In the genomic region with DNA sequence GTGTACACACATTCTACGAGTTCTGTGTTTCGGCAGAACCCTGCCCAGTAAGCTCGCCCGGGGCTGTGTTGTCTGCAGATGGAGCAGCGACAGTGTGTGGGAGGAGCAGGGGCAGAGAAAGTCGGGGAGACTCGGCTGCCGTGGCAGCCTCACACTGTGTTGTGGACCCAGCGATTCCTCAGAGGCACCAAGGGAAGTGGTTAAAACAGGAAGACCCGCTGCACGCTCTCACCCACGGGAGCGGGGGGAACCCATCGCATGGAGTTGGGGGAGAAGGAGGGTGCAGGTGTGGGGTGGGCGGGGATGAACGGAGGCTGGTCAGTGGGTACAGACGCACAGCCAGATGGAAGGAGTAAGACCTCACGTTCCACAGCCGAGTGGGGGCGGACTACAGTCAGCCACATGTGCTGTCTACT, we compare ENCODE assay signal across 8 cellular contexts.
A peak's percentile ranks its signal among the peaks of the same experiment; 100 is the strongest.
DNase-seq lines count a peak whose midpoint lies in the region; ATAC-seq and TF ChIP-seq lines count a peak whose summit lies in the region.

No MANE protein-coding gene starts in this region.

- peak; percentile 62 for ATAC-seq in HG03460 (IDR thresholded peaks at IDR 0.05; ENCODE audit: unreplicated experiment)
- ATAC-seq in naive thymus-derived CD4-positive, alpha-beta T cell, result peak; percentile 72

- H3K9me3 Mint-ChIP-seq in naive thymus-derived CD4-positive, alpha-beta T cell, result no peaks in the 10 kb centered on the region

- peaks cover 0 to 5% (median 0%) of the 10 kb centered on the region in 3 experiments for H3K36me3 ChIP-seq in naive thymus-derived CD4-positive, alpha-beta T cell (ENCODE audit: control insufficient read depth in 2 of 3, insufficient read depth in 3 of 3, low read length in 3 of 3)

- no peaks in the 10 kb centered on the region for H3K27me3 ChIP-seq in naive thymus-derived CD4-positive, alpha-beta T cell (ENCODE audit: control insufficient read depth in 2 of 2, insufficient read depth in 2 of 2, low read length in 2 of 2)

- CTCF ChIA-PET in naive thymus-derived CD4-positive, alpha-beta T cell (lab: Charles Lee), result no interaction called here

- DNase-seq in GM10266 (ENCODE audit: extremely low spot score) (peak; percentile 81), hepatic stellate cell (ENCODE audit: low spot score) (no peak), DMS153 (lab: John Stamatoyannopoulos, UW) (no peak), NCI-H2107 (lab: John Stamatoyannopoulos, UW) (no peak), HuH-7 (ENCODE audit: low spot score) (no peak)
- peak; percentile 41 for DNase-seq in activated T-cell treated with anti-CD3 and anti-CD28 coated beads, Interleukin-2, amount 50 U/mL, for 1 hour
- peak in 8 of 9 donors; percentile 36 to 85 (median 69) for DNase-seq in naive thymus-derived CD4-positive, alpha-beta T cell

- H3K27ac ChIP-seq in naive thymus-derived CD4-positive, alpha-beta T cell (ENCODE audit: low read depth, low read length), result peak overlapping the region; percentile 47

- H3K36me3 Mint-ChIP-seq in naive thymus-derived CD4-positive, alpha-beta T cell, result peaks cover 0 to 39% (median 3%) of the 10 kb centered on the region in 5 donors

- TF ChIP-seq CTCF in GM10266 (IDR thresholded peaks at IDR 0.05; ENCODE audit: control insufficient read depth, insufficient read depth, low read depth, missing control alignments), result no peak

- H3K4me3 ChIP-seq in naive thymus-derived CD4-positive, alpha-beta T cell (ENCODE audit: low read length), result peak overlapping the region; percentile 47

- H3K27me3 Mint-ChIP-seq in naive thymus-derived CD4-positive, alpha-beta T cell, result peaks cover 0 to 15% (median 0%) of the 10 kb centered on the region in 5 donors

- H3K27ac Mint-ChIP-seq in naive thymus-derived CD4-positive, alpha-beta T cell, result peak overlapping the region; percentile 51 to 97 (median 84)

- POLR2A ChIA-PET in naive thymus-derived CD4-positive, alpha-beta T cell (lab: Charles Lee), result interaction anchor here (0.5 to 1.4 kb wide), 3 partner anchors 20 to 228 kb away, joined by 3 to 16 read pairs (median 3); no protein-coding TSS in a partner anchor

- no peaks in the 10 kb centered on the region for H3K9me3 ChIP-seq in naive thymus-derived CD4-positive, alpha-beta T cell (ENCODE audit: control insufficient read depth in 2 of 3, low read length in 3 of 3)

- intact Hi-C loops in naive thymus-derived CD4-positive, alpha-beta T cell (cut with micrococcal nuclease), result loop anchor here (1.0 to 10.0 kb wide), 11 partner anchors 20 to 435 kb away; a partner anchor contains a TSS

- H3K4me3 Mint-ChIP-seq in naive thymus-derived CD4-positive, alpha-beta T cell, result peak overlapping the region; percentile 79 to 97 (median 87)

- H3K4me1 Mint-ChIP-seq in naive thymus-derived CD4-positive, alpha-beta T cell, result peaks cover 54 to 88% (median 65%) of the 10 kb centered on the region in 7 donors

- peaks cover 27 to 74% of the 10 kb centered on the region in 2 donors for H3K4me1 ChIP-seq in naive thymus-derived CD4-positive, alpha-beta T cell (ENCODE audit: control insufficient read depth in 2 of 2, insufficient read depth in 2 of 2, low read length in 2 of 2)

Comparison
In these comparisons a context has a peak if more than half of its experiments do, and no peak if none do; other contexts are left out.
1. DNase-seq: peak in GM10266 (single experiment), activated T-cell treated with anti-CD3 and anti-CD28 coated beads, Interleukin-2, amount 50 U/mL, for 1 hour (single experiment) and naive thymus-derived CD4-positive, alpha-beta T cell (8 of 9); none in hepatic stellate cell (single experiment), DMS153 (single experiment), NCI-H2107 (single experiment) and HuH-7 (single experiment).